1 cellular context compared by ENCODE assay signal in the genomic region with DNA sequence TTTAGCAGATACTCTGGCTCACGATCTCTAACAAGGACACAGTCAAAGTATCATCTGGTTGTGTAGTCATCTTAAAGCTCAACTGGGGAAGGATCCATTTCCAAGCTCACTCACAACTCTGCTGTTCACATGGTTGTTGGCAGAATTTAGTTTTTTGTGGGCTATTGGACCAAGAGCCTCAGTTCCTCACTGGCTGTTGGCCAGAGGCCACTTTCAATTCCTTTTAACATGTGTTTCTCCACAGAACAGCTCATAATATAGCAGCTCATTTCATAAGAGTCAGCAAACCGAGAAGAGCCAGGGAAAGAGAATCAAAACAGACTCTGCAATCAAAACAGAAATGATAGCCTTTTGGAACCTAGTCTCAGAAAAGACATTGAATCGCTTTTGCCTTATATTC.
TF ChIP-seq lines count a peak whose summit lies in the region.

No MANE protein-coding gene starts in this region.

TF ChIP-seq in HepG2, 621 proteins besides CTCF, POLR2A, EP300 and RAD21 (continued from another document):
- TF ChIP-seq, protein P1, sequence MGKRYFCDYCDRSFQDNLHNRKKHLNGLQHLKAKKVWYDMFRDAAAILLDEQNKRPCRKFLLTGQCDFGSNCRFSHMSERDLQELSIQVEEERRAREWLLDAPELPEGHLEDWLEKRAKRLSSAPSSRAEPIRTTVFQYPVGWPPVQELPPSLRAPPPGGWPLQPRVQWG (CRISPR knock-in tag; IDR thresholded peaks at IDR 0.05; ENCODE audit: borderline replicate concordance, low read depth) = no peak
- no peak for TF ChIP-seq JDP2 (CRISPR knock-in tag; IDR thresholded peaks at IDR 0.05; ENCODE audit: borderline replicate concordance)
- no peak for TF ChIP-seq ZNF20 (CRISPR knock-in tag; IDR thresholded peaks at IDR 0.05)
- TF ChIP-seq REL (CRISPR knock-in tag; conservative IDR thresholded peaks at IDR 0.05) = no peak
- TF ChIP-seq XRCC5 (optimal IDR thresholded peaks at IDR 0.05; ENCODE audit: low read length) = no peak
- TF ChIP-seq PBX2 (CRISPR knock-in tag; IDR thresholded peaks at IDR 0.05) = no peak
- TF ChIP-seq TMF1 (CRISPR knock-in tag; IDR thresholded peaks at IDR 0.05; ENCODE audit: low read depth) = no peak
- no peak for TF ChIP-seq SPEN (CRISPR knock-in tag; IDR thresholded peaks at IDR 0.05; ENCODE audit: low read depth)
- no peak for TF ChIP-seq ZNF878 (CRISPR knock-in tag; IDR thresholded peaks at IDR 0.05)
- TF ChIP-seq ZNF660 (CRISPR knock-in tag; IDR thresholded peaks at IDR 0.05; ENCODE audit: borderline replicate concordance, low read depth) = no peak
- TF ChIP-seq, protein P2, sequence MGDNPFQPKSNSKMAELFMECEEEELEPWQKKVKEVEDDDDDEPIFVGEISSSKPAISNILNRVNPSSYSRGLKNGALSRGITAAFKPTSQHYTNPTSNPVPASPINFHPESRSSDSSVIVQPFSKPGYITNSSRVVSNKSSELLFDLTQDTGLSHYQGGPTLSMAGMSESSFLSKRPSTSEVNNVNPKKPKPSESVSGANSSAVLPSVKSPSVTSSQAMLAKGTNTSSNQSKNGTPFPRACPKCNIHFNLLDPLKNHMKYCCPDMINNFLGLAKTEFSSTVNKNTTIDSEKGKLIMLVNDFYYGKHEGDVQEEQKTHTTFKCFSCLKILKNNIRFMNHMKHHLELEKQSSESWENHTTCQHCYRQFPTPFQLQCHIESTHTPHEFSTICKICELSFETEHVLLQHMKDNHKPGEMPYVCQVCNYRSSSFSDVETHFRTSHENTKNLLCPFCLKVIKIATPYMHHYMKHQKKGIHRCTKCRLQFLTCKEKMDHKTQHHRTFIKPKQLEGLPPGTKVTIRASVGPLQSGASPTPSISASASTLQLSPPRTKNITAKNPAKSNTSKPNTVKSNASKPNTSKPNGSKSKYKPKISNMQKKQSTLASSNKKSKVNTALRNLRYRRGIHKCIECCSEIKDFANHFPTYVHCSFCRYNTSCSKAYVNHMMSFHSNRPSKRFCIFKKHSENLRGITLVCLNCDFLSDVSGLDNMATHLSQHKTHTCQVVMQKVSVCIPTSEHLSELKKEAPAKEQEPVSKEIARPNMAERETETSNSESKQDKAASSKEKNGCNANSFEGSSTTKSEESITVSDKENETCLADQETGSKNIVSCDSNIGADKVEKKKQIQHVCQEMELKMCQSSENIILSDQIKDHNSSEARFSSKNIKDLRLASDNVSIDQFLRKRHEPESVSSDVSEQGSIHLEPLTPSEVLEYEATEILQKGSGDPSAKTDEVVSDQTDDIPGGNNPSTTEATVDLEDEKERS (CRISPR knock-in tag; IDR thresholded peaks at IDR 0.05) = no peak
- TF ChIP-seq NFIB (CRISPR knock-in tag; IDR thresholded peaks at IDR 0.05; ENCODE audit: borderline replicate concordance) = no peak
- TF ChIP-seq ZNF740 (CRISPR knock-in tag; IDR thresholded peaks at IDR 0.05) = no peak
